1 cellular context compared by ENCODE assay signal in the genomic region with DNA sequence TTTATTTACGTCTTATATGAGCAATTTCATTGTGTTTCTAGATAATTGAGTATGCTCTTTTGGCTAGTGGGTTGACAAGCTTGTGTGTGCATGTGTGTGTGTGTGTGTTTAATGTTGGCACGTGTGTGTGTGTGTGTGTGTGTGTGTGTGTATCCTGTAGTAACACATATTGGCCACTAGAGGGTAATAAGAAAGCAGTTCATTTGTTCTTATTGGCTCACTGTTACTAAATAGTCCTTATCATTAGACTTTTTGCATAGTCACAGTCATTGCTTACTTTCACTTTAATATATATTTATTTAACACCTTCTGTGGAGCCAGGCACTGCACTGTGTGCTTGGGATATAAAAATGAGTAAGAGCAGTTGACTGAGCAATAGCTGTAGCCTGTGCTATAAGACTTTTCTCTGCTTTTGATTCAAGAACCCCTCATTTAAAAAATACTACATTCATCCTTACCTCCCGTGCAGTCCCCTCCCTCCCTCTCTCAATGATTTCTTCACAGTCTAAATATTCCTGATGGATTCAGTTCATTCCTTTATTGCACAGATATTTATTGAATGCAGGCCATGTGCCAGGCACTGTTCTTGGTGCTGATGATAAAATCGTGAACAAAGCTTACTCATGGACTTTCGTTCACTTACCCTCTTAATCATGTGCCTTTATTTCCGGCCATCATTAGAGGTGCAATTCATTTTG.
TF ChIP-seq lines count a peak whose summit lies in the region.

No MANE protein-coding gene starts in this region.

TF ChIP-seq in GM12878, 131 proteins besides CTCF, POLR2A, EP300 and RAD21 (continued from another document):
- TF ChIP-seq, protein P1, sequence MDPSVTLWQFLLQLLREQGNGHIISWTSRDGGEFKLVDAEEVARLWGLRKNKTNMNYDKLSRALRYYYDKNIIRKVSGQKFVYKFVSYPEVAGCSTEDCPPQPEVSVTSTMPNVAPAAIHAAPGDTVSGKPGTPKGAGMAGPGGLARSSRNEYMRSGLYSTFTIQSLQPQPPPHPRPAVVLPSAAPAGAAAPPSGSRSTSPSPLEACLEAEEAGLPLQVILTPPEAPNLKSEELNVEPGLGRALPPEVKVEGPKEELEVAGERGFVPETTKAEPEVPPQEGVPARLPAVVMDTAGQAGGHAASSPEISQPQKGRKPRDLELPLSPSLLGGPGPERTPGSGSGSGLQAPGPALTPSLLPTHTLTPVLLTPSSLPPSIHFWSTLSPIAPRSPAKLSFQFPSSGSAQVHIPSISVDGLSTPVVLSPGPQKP (IDR thresholded peaks at IDR 0.05; ENCODE audit: low read depth, low read length): no peak; the same call in 1 of the 2 replicates
- TF ChIP-seq, protein P2, sequence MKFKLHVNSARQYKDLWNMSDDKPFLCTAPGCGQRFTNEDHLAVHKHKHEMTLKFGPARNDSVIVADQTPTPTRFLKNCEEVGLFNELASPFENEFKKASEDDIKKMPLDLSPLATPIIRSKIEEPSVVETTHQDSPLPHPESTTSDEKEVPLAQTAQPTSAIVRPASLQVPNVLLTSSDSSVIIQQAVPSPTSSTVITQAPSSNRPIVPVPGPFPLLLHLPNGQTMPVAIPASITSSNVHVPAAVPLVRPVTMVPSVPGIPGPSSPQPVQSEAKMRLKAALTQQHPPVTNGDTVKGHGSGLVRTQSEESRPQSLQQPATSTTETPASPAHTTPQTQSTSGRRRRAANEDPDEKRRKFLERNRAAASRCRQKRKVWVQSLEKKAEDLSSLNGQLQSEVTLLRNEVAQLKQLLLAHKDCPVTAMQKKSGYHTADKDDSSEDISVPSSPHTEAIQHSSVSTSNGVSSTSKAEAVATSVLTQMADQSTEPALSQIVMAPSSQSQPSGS (IDR thresholded peaks at IDR 0.05; ENCODE audit: low read length): no peak; the same call in 1 of the 2 replicates
